Comparison of ENCODE assay signal across 1 cellular context in the genomic region with DNA sequence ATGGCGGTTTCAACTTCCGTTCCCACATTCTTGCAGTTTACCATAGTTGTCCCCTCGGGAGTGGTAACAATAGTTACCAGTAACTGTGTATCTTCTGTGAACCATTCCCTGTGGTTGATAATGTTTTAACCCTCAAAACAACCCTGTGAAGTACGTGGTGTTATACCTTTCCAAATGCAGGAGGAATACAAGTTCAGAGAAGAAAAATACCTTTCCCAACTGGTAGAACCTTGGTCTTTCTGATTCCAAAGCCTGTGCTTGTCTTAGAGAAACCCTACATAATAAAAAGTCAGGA.
TF ChIP-seq lines count a peak whose summit lies in the region.

No MANE protein-coding gene starts in this region.

TF ChIP-seq in HCT116, 20 proteins besides CTCF, POLR2A, EP300 and RAD21:
- TF ChIP-seq YY1 (IDR thresholded peaks at IDR 0.05; ENCODE audit: extremely low read depth, insufficient replicate concordance, low read depth, low read length) (no peak), ZNF274 (IDR thresholded peaks at IDR 0.05; ENCODE audit: low read depth, low read length) (no peak), TCF7L2 (IDR thresholded peaks at IDR 0.05; ENCODE audit: borderline replicate concordance, extremely low read depth, insufficient read depth, insufficient read length) (no peak), SP1 (IDR thresholded peaks at IDR 0.05; ENCODE audit: low read depth) (no peak), ELF1 (IDR thresholded peaks at IDR 0.05; ENCODE audit: borderline replicate concordance, low read depth) (no peak), FOSL1 (IDR thresholded peaks at IDR 0.05; ENCODE audit: low read depth) (no peak), EGR1 (IDR thresholded peaks at IDR 0.05; ENCODE audit: low read depth) (no peak), POLR2AphosphoS5 (IDR thresholded peaks at IDR 0.05; ENCODE audit: low read depth, low read length) (no peak), SRF (IDR thresholded peaks at IDR 0.05; ENCODE audit: low read depth) (no peak), ZFX (IDR thresholded peaks at IDR 0.05) (no peak), JUND (IDR thresholded peaks at IDR 0.05) (no peak), CBX3 (IDR thresholded peaks at IDR 0.05; ENCODE audit: low read depth) (no peak), ATF3 (IDR thresholded peaks at IDR 0.05) (no peak), CEBPB (IDR thresholded peaks at IDR 0.05; ENCODE audit: low read depth) (no peak), EZH2 (IDR thresholded peaks at IDR 0.05) (no peak), MAX (IDR thresholded peaks at IDR 0.05) (no peak), SIN3A (IDR thresholded peaks at IDR 0.05; ENCODE audit: low read depth) (no peak), EZH2phosphoT487 (IDR thresholded peaks at IDR 0.05; ENCODE audit: borderline replicate concordance) (no peak), ZBTB33 (IDR thresholded peaks at IDR 0.05; ENCODE audit: extremely low read depth, insufficient replicate concordance, low read length) (no peak)
- TF ChIP-seq, protein P1, sequence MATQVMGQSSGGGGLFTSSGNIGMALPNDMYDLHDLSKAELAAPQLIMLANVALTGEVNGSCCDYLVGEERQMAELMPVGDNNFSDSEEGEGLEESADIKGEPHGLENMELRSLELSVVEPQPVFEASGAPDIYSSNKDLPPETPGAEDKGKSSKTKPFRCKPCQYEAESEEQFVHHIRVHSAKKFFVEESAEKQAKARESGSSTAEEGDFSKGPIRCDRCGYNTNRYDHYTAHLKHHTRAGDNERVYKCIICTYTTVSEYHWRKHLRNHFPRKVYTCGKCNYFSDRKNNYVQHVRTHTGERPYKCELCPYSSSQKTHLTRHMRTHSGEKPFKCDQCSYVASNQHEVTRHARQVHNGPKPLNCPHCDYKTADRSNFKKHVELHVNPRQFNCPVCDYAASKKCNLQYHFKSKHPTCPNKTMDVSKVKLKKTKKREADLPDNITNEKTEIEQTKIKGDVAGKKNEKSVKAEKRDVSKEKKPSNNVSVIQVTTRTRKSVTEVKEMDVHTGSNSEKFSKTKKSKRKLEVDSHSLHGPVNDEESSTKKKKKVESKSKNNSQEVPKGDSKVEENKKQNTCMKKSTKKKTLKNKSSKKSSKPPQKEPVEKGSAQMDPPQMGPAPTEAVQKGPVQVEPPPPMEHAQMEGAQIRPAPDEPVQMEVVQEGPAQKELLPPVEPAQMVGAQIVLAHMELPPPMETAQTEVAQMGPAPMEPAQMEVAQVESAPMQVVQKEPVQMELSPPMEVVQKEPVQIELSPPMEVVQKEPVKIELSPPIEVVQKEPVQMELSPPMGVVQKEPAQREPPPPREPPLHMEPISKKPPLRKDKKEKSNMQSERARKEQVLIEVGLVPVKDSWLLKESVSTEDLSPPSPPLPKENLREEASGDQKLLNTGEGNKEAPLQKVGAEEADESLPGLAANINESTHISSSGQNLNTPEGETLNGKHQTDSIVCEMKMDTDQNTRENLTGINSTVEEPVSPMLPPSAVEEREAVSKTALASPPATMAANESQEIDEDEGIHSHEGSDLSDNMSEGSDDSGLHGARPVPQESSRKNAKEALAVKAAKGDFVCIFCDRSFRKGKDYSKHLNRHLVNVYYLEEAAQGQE (IDR thresholded peaks at IDR 0.05; ENCODE audit: low read depth) = no peak
TF ChIP-seq in HCT116: peak in this region for 0.
